16 cellular contexts compared by ENCODE assay signal in the genomic region with DNA sequence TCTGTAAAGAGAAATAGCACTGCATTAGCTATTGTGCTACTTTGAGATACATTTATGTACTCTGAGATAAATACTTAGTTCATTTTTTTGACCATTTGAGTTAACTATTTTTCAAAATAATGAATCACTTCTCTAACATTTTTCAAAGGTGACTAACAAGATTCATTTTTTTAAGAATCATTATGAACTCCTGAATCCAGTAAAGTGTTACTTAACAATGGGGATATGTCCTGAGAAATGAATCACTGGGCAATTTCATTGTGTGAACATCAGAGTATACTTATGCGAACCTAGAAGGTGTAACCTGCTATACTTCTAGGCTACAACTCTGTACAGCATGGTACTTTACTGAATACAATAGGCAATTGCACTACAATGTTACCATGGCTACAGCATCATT.
A peak's percentile ranks its signal among the peaks of the same experiment; 100 is the strongest.
DNase-seq lines count a peak whose midpoint lies in the region; ATAC-seq, FAIRE-seq and TF ChIP-seq lines count a peak whose summit lies in the region.
"Had no signal": no experiment of that assay in that cellular context is flagged by ENCODE, and none has a peak within 500 bp of the region (broad histone marks: within the 10 kb centered on the region; RNA-seq: fewer than 3 reads in every experiment).

No MANE protein-coding gene starts in this region.

- H3K27ac ChIP-seq in GM23248 (no peak overlapping the region), MM.1S (ENCODE audit: low read length) (no peak overlapping the region), mammary epithelial cell (ENCODE audit: insufficient read depth, low read depth, low read length) (no peak overlapping the region), upper lobe of left lung (no peak overlapping the region)
- H3K27ac ChIP-seq: BLaER1 treated with 17β-estradiol and CSF1 and Interleukin-3, amounts not matched to agents 10 nM and 100 nM had no signal

- intact Hi-C loops in mammary epithelial cell (cut with micrococcal nuclease) = no loop called here

- H3K4me3 ChIP-seq in GM23248 (no peak overlapping the region), MM.1S (ENCODE audit: low read length) (no peak overlapping the region; the same call in 1 of the 2 replicates), mammary epithelial cell (replicated peaks in 1 of 3; ENCODE audit: insufficient read depth in 1 of 3, low read depth in 2 of 3, low read length in 3 of 3) (no peak overlapping the region), upper lobe of left lung (no peak overlapping the region)
- H3K4me3 ChIP-seq: BLaER1 treated with 17β-estradiol and CSF1 and Interleukin-3, amounts not matched to agents 10 nM and 100 nM had no signal

- in situ Hi-C loops in GM23248 (cut with MboI) (no loop called here), mammary epithelial cell (cut with MboI; ENCODE audit: low sequenced_read_pairs in 2 of 2) (no loop called here)

- H4K20me1 ChIP-seq in GM23248 (ENCODE audit: insufficient read depth) = no peaks in the 10 kb centered on the region
- peaks cover under 1% of the 10 kb centered on the region; the same call in 1 of the 2 replicates for H4K20me1 ChIP-seq in MM.1S (ENCODE audit: insufficient read depth, low read length)
- H4K20me1 ChIP-seq in mammary epithelial cell (ENCODE audit: insufficient read depth, low read length) = no peaks in the 10 kb centered on the region
- H4K20me1 ChIP-seq: BLaER1 treated with 17β-estradiol and CSF1 and Interleukin-3, amounts not matched to agents 10 nM and 100 nM had no signal

- H3K4me1 ChIP-seq in GM23248 (ENCODE audit: insufficient read depth) (no peaks in the 10 kb centered on the region), MM.1S (ENCODE audit: low read length) (peaks cover 34% of the 10 kb centered on the region), mammary epithelial cell (ENCODE audit: insufficient read depth, low read length) (no peaks in the 10 kb centered on the region), upper lobe of left lung (no peaks in the 10 kb centered on the region)
- H3K4me1 ChIP-seq: BLaER1 treated with 17β-estradiol and CSF1 and Interleukin-3, amounts not matched to agents 10 nM and 100 nM had no signal

- H3K9ac ChIP-seq in GM23248 (no peak overlapping the region), MM.1S (ENCODE audit: low read length) (no peak overlapping the region), mammary epithelial cell (ENCODE audit: insufficient read depth, low read length) (no peak overlapping the region)
- H3K9ac ChIP-seq: BLaER1 treated with 17β-estradiol and CSF1 and Interleukin-3, amounts not matched to agents 10 nM and 100 nM had no signal

- TF ChIP-seq POLR2A in upper lobe of left lung (IDR thresholded peaks at IDR 0.05) = no peak

- no peaks in the 10 kb centered on the region for H3K27me3 ChIP-seq in GM23248 (replicated peaks; ENCODE audit: insufficient read depth)
- no peaks in the 10 kb centered on the region for H3K27me3 ChIP-seq in MM.1S (replicated peaks; ENCODE audit: insufficient read depth, low read length)
- H3K27me3 ChIP-seq in mammary epithelial cell (ENCODE audit: insufficient read depth, low read length) = no peaks in the 10 kb centered on the region
- H3K27me3 ChIP-seq in upper lobe of left lung = no peaks in the 10 kb centered on the region
- H3K27me3 ChIP-seq: BLaER1 treated with 17β-estradiol and CSF1 and Interleukin-3, amounts not matched to agents 10 nM and 100 nM had no signal

- H3F3A ChIP-seq in GM23248 (ENCODE audit: insufficient read depth) = no peaks in the 10 kb centered on the region
- peaks cover 24% of the 10 kb centered on the region for H3F3A ChIP-seq in MM.1S (ENCODE audit: insufficient read depth, low read length)

- peak; percentile 90 for ATAC-seq in omental fat pad (ENCODE audit: low FRiP score)
- no peak for ATAC-seq in upper lobe of left lung (ENCODE audit: low FRiP score in 2 of 2)

- no peak for FAIRE-seq in HTR-8/SVneo (lab: Jason Lieb, UNC)
- FAIRE-seq: RCC 7860 had no signal

- DNase-seq in GM23248 (peak; percentile 10), MM.1S (no peak), mammary epithelial cell (peak; percentile 36), omental fat pad (ENCODE audit: low spot score) (no peak), HTR-8/SVneo (ENCODE audit: insufficient read length, low spot score) (no peak), DMS 273 treated with DMSO at 0.1 percent for 48 hours (lab: John Stamatoyannopoulos, UW) (no peak), upper lobe of left lung (no peak)
- DNase-seq: DMS153, H9, IMR-90, NCI-H1048, NCI-H2107, NCI-H446, NCI-H82 had no signal

- H3K4me2 ChIP-seq in GM23248 (ENCODE audit: unreplicated experiment) (no peak overlapping the region), MM.1S (ENCODE audit: low read depth, low read length) (peak overlapping the region; percentile 27; the same call in 1 of the 2 replicates), mammary epithelial cell (ENCODE audit: insufficient read depth, low read depth, low read length) (no peak overlapping the region)
- H3K4me2 ChIP-seq: BLaER1 treated with 17β-estradiol and CSF1 and Interleukin-3, amounts not matched to agents 10 nM and 100 nM had no signal

- no peaks in the 10 kb centered on the region for H3K36me3 ChIP-seq in GM23248 (ENCODE audit: low read depth)
- peaks cover 19% of the 10 kb centered on the region; the same call in 1 of the 2 replicates for H3K36me3 ChIP-seq in MM.1S (replicated peaks; ENCODE audit: insufficient read depth, low read length)
- H3K36me3 ChIP-seq in mammary epithelial cell (ENCODE audit: insufficient read depth, low read length) = no peaks in the 10 kb centered on the region
- no peaks in the 10 kb centered on the region for H3K36me3 ChIP-seq in upper lobe of left lung
- H3K36me3 ChIP-seq: BLaER1 treated with 17β-estradiol and CSF1 and Interleukin-3, amounts not matched to agents 10 nM and 100 nM had no signal

- CTCF ChIA-PET in mammary epithelial cell (lab: Charles Lee; ENCODE audit: low non-redundant PET) = no interaction called here

- H3K79me2 ChIP-seq in GM23248 (ENCODE audit: insufficient read depth) (no peaks in the 10 kb centered on the region), MM.1S (ENCODE audit: low read length) (peaks cover 100% of the 10 kb centered on the region), mammary epithelial cell (ENCODE audit: insufficient read depth, low read length) (no peaks in the 10 kb centered on the region)

- H3K9me3 ChIP-seq in GM23248 (ENCODE audit: low read depth) (no peaks in the 10 kb centered on the region), MM.1S (replicated peaks; ENCODE audit: insufficient read depth, low read length) (no peaks in the 10 kb centered on the region), mammary epithelial cell (replicated peaks; ENCODE audit: insufficient read depth, low read length) (no peaks in the 10 kb centered on the region), upper lobe of left lung (no peaks in the 10 kb centered on the region)
- H3K9me3 ChIP-seq: BLaER1 treated with 17β-estradiol and CSF1 and Interleukin-3, amounts not matched to agents 10 nM and 100 nM had no signal

- dilution Hi-C loops in mammary epithelial cell (cut with HindIII; ENCODE audit: low sequenced_read_pairs) = no loop called here

- H3K9me2 ChIP-seq in GM23248 (ENCODE audit: insufficient read depth) = no peaks in the 10 kb centered on the region
- no peaks in the 10 kb centered on the region for H3K9me2 ChIP-seq in MM.1S (replicated peaks; ENCODE audit: insufficient read depth, low read length)

- BruUV-seq in mammary epithelial cell (replicated peaks; lab: Mats Ljungman, UMichigan) = no TSS peak

- TF ChIP-seq EP300 in upper lobe of left lung (IDR thresholded peaks at IDR 0.05) = no peak

- TF ChIP-seq CTCF in MM.1S (IDR thresholded peaks at IDR 0.05; ENCODE audit: low read length) = no peak
- no peak for TF ChIP-seq CTCF in mammary epithelial cell (conservative IDR thresholded peaks at IDR 0.05 in 1 of 2, IDR thresholded peaks at IDR 0.05 in 1 of 2; ENCODE audit: extremely low read depth in 1 of 2, insufficient read depth in 1 of 2, low read depth in 1 of 2, low read length in 2 of 2)
- TF ChIP-seq CTCF in omental fat pad (IDR thresholded peaks at IDR 0.05) = no peak
- no peak for TF ChIP-seq CTCF in upper lobe of left lung (IDR thresholded peaks at IDR 0.05)

- no peak overlapping the region for H2AFZ ChIP-seq in GM23248
- no peak overlapping the region for H2AFZ ChIP-seq in MM.1S (ENCODE audit: low read length)
- H2AFZ ChIP-seq in mammary epithelial cell (ENCODE audit: low read depth, low read length) = no peak overlapping the region

- 42 to 74% methylated on average over 1 of the region's 1 CpG for WGBS in GM23248 (ENCODE audit: low coverage in 1 of 2, low lambda C conversion rate in 2 of 2, missing lambda C conversion rate in 2 of 2), 2 experiments
- WGBS in mammary epithelial cell (ENCODE audit: low coverage, missing lambda C conversion rate) = 71% methylated on average over 1 of the region's 1 CpG
- WGBS in upper lobe of left lung, 2 donors = 83 to 88% methylated on average over 1 of the region's 1 CpG

Comparison
In these comparisons a context has a peak if more than half of its experiments do, and no peak if none do; other contexts are left out.
1. DNase-seq: peak in GM23248 (single experiment) and mammary epithelial cell (single experiment); none in MM.1S (single experiment), omental fat pad (single experiment), HTR-8/SVneo (single experiment), DMS 273 treated with DMSO at 0.1 percent for 48 hours (single experiment) and upper lobe of left lung (0 of 2).